Comparison of ENCODE assay signal across 8 cellular contexts in genomic region chr2:28956415-28956826, GRCh38. TPM values are rescaled to one million over a fixed set of nuclear protein-coding genes. Genes with fewer than 3 reads are reported as not detected.
A peak's percentile ranks its signal among the peaks of the same experiment; 100 is the strongest.
DNase-seq lines count a peak whose midpoint lies in the region; ATAC-seq, FAIRE-seq and TF ChIP-seq lines count a peak whose summit lies in the region.

No MANE protein-coding gene starts in this region.

- dilution Hi-C loops in endothelial cell of umbilical vein (cut with MboI; ENCODE audit: extremely low pct_ligation_motif_present, low sequenced_read_pairs): no loop called here

- no peak overlapping the region for H3K4me3 ChIP-seq in endothelial cell of umbilical vein (replicated peaks in 1 of 3; ENCODE audit: insufficient read depth in 1 of 3, low read depth in 1 of 3, low read length in 3 of 3)

- H3K9me3 ChIP-seq in endothelial cell of umbilical vein (replicated peaks; ENCODE audit: control insufficient read depth, insufficient read depth, low read length): no peaks in the 10 kb centered on the region

- H3K27ac Mint-ChIP-seq in activated CD4-positive, alpha-beta T cell treated with anti-CD3 and anti-CD28 coated beads, Interleukin-2, amount 10 ng/mL, durations not matched to agents 24 days and 14 days: no peak overlapping the region
- H3K27ac Mint-ChIP-seq in activated CD4-positive, alpha-beta T cell treated with anti-CD3 and anti-CD28 coated beads for 36 hours: no peak overlapping the region
- peak overlapping the region; percentile 31 to 59 for H3K27ac Mint-ChIP-seq in T-cell

- peaks cover 7% of the 10 kb centered on the region for H3K27me3 Mint-ChIP-seq in activated CD4-positive, alpha-beta T cell treated with anti-CD3 and anti-CD28 coated beads, Interleukin-2, amount 10 ng/mL, durations not matched to agents 24 days and 14 days
- H3K27me3 Mint-ChIP-seq in activated CD4-positive, alpha-beta T cell treated with anti-CD3 and anti-CD28 coated beads for 36 hours: no peaks in the 10 kb centered on the region
- peaks cover 0 to 6% of the 10 kb centered on the region in 2 donors for H3K27me3 Mint-ChIP-seq in T-cell

- ATAC-seq in activated CD4-positive, alpha-beta T cell treated with anti-CD3 and anti-CD28 coated beads for 36 hours: no peak
- peak; percentile 47 to 86 (median 65) for ATAC-seq in T-cell (replicated peaks in 1 of 4)
- no peak for ATAC-seq in HG03460 (IDR thresholded peaks at IDR 0.05; ENCODE audit: unreplicated experiment)

- CTCF ChIA-PET in activated CD4-positive, alpha-beta T cell treated with anti-CD3 and anti-CD28 coated beads for 36 hours (lab: Charles Lee): interaction anchor here (0.6 to 0.8 kb wide), 2 partner anchors 71 to 387 kb away, joined by 3 read pairs; no protein-coding TSS in a partner anchor
- CTCF ChIA-PET in T-cell (lab: Charles Lee) (interaction anchor here (0.5 to 1.7 kb wide), 9 partner anchors 33 to 240 kb away, joined by 3 to 9 read pairs (median 4); no protein-coding TSS in a partner anchor), endothelial cell of umbilical vein (lab: Charles Lee) (interaction anchor here (0.8 to 1.7 kb wide), 4 partner anchors 228 to 1116 kb away, joined by 3 to 7 read pairs (median 4); no protein-coding TSS in a partner anchor)

- no peaks in the 10 kb centered on the region for H3K36me3 Mint-ChIP-seq in activated CD4-positive, alpha-beta T cell treated with anti-CD3 and anti-CD28 coated beads, Interleukin-2, amount 10 ng/mL, durations not matched to agents 24 days and 14 days (ENCODE audit: low read depth)
- H3K36me3 Mint-ChIP-seq in activated CD4-positive, alpha-beta T cell treated with anti-CD3 and anti-CD28 coated beads for 36 hours (ENCODE audit: low read depth): no peaks in the 10 kb centered on the region
- no peaks in the 10 kb centered on the region for H3K36me3 Mint-ChIP-seq in T-cell

- peak; percentile 17 to 52 for TF ChIP-seq CTCF in endothelial cell of umbilical vein (IDR thresholded peaks at IDR 0.05; ENCODE audit: extremely low read depth in 1 of 2, insufficient read depth in 1 of 2, low read depth in 1 of 2, low read length in 2 of 2)

- no peak for TF ChIP-seq POLR2A in endothelial cell of umbilical vein (IDR thresholded peaks at IDR 0.05; ENCODE audit: low read depth, low read length)

- FAIRE-seq in endothelial cell of umbilical vein (lab: Jason Lieb, UNC): peak; percentile 59

- no peaks in the 10 kb centered on the region for H3K27me3 ChIP-seq in endothelial cell of umbilical vein (ENCODE audit: control insufficient read depth in 2 of 2, insufficient read depth in 2 of 2, low read length in 2 of 2)

- peaks cover 3% of the 10 kb centered on the region for H3K4me1 ChIP-seq in endothelial cell of umbilical vein (ENCODE audit: control insufficient read depth, extremely low read depth, insufficient read depth, low read length)

- peak overlapping the region; percentile 42 for H2AFZ ChIP-seq in endothelial cell of umbilical vein (ENCODE audit: low read depth, low read length)

- POLR2A ChIA-PET in activated CD4-positive, alpha-beta T cell treated with anti-CD3 and anti-CD28 coated beads for 36 hours (lab: Charles Lee): no interaction called here
- POLR2A ChIA-PET in T-cell (lab: Charles Lee) (no interaction called here), endothelial cell of umbilical vein (lab: Charles Lee) (no interaction called here)

- no peaks in the 10 kb centered on the region for H3K9me3 Mint-ChIP-seq in activated CD4-positive, alpha-beta T cell treated with anti-CD3 and anti-CD28 coated beads, Interleukin-2, amount 10 ng/mL, durations not matched to agents 24 days and 14 days
- H3K9me3 Mint-ChIP-seq in activated CD4-positive, alpha-beta T cell treated with anti-CD3 and anti-CD28 coated beads for 36 hours (ENCODE audit: low read depth): no peaks in the 10 kb centered on the region
- H3K9me3 Mint-ChIP-seq in T-cell: no peaks in the 10 kb centered on the region

- no peak overlapping the region for H3K9ac ChIP-seq in endothelial cell of umbilical vein (replicated peaks; ENCODE audit: extremely low read depth, insufficient read depth, low read length)

- H4K20me1 ChIP-seq in endothelial cell of umbilical vein (replicated peaks; ENCODE audit: control insufficient read depth, extremely low read depth, insufficient read depth, low read length): no peaks in the 10 kb centered on the region

- peaks cover 12% of the 10 kb centered on the region for H3K4me1 Mint-ChIP-seq in activated CD4-positive, alpha-beta T cell treated with anti-CD3 and anti-CD28 coated beads, Interleukin-2, amount 10 ng/mL, durations not matched to agents 24 days and 14 days
- peaks cover 3% of the 10 kb centered on the region for H3K4me1 Mint-ChIP-seq in activated CD4-positive, alpha-beta T cell treated with anti-CD3 and anti-CD28 coated beads for 36 hours
- H3K4me1 Mint-ChIP-seq in T-cell: peaks cover 7 to 13% (median 11%) of the 10 kb centered on the region in 3 donors

- no peaks in the 10 kb centered on the region for H3K79me2 ChIP-seq in endothelial cell of umbilical vein (ENCODE audit: control insufficient read depth, insufficient read depth, low read length)

- DNase-seq in activated CD4-positive, alpha-beta T cell treated with anti-CD3 and anti-CD28 coated beads, Interleukin-2, amount 10 ng/mL, durations not matched to agents 24 days and 14 days: peak; percentile 79
- no peak for DNase-seq in activated CD4-positive, alpha-beta T cell treated with anti-CD3 and anti-CD28 coated beads for 36 hours
- DNase-seq in T-cell (peak in 30 of 34 experiments; percentile 4 to 61 (median 33)), endothelial cell of umbilical vein (ENCODE audit: low read depth, low spot score) (no peak), occipital lobe (lab: John Stamatoyannopoulos, UW) (peak; percentile 5), SHP77 (lab: John Stamatoyannopoulos, UW) (no peak), NCI-H1105 (lab: John Stamatoyannopoulos, UW) (no peak)

- H3K9me1 ChIP-seq in endothelial cell of umbilical vein (replicated peaks; ENCODE audit: control insufficient read depth, extremely low read depth, insufficient read depth, low read length): no peaks in the 10 kb centered on the region

- intact Hi-C loops in activated CD4-positive, alpha-beta T cell treated with anti-CD3 and anti-CD28 coated beads, Interleukin-2, amount 10 ng/mL, durations not matched to agents 24 days and 14 days (cut with micrococcal nuclease): no loop called here
- intact Hi-C loops in activated CD4-positive, alpha-beta T cell treated with anti-CD3 and anti-CD28 coated beads for 36 hours (cut with DNase I, micrococcal nuclease): loop anchor here (5.0 to 10.0 kb wide), 4 partner anchors 56 to 1116 kb away; partner anchors contain the start of gene CLIP4 (in 1 of the 2)
- intact Hi-C loops in endothelial cell of umbilical vein (cut with micrococcal nuclease): loop anchor here (1.0 to 2.0 kb wide), 2 partner anchors 136 to 389 kb away; no protein-coding TSS in a partner anchor

- no peak overlapping the region for H3K27ac ChIP-seq in endothelial cell of umbilical vein (ENCODE audit: insufficient read depth, low read depth, low read length)

- no TSS peak for BruUV-seq in endothelial cell of umbilical vein (replicated peaks; lab: Mats Ljungman, UMichigan)

- no peak overlapping the region for H3K4me3 Mint-ChIP-seq in activated CD4-positive, alpha-beta T cell treated with anti-CD3 and anti-CD28 coated beads, Interleukin-2, amount 10 ng/mL, durations not matched to agents 24 days and 14 days
- no peak overlapping the region for H3K4me3 Mint-ChIP-seq in activated CD4-positive, alpha-beta T cell treated with anti-CD3 and anti-CD28 coated beads for 36 hours
- H3K4me3 Mint-ChIP-seq in T-cell: peak overlapping the region in 2 of 3 donors; percentile 67 to 75

- no peaks in the 10 kb centered on the region for H3K36me3 ChIP-seq in endothelial cell of umbilical vein (ENCODE audit: control insufficient read depth in 2 of 2, extremely low read depth in 1 of 2, insufficient read depth in 2 of 2, low read length in 2 of 2)

- H3K4me2 ChIP-seq in endothelial cell of umbilical vein (ENCODE audit: insufficient read depth, low read length): peak overlapping the region; percentile 29

TF ChIP-seq in endothelial cell of umbilical vein, 7 proteins besides CTCF, POLR2A, EP300 and RAD21:
- TF ChIP-seq MYC (IDR thresholded peaks at IDR 0.05; ENCODE audit: low read depth, low read length) (no peak), POLR2AphosphoS5 (IDR thresholded peaks at IDR 0.05; ENCODE audit: insufficient read depth, low read depth, low read length) (no peak), FOS (IDR thresholded peaks at IDR 0.05; ENCODE audit: borderline replicate concordance, insufficient read depth, low read length) (no peak), EZH2 (IDR thresholded peaks at IDR 0.05; ENCODE audit: borderline replicate concordance, low read depth, low read length, severe bottlenecking) (no peak), JUN (IDR thresholded peaks at IDR 0.05; ENCODE audit: borderline replicate concordance, insufficient read depth, insufficient read length, low read depth) (no peak), MAX (IDR thresholded peaks at IDR 0.05; ENCODE audit: insufficient read depth, insufficient read length) (no peak), GATA2 (IDR thresholded peaks at IDR 0.05; ENCODE audit: insufficient read depth, insufficient read length, low read depth, low read length) (no peak)

RNA-seq across cellular contexts. Expression of gene TOGARAM2, which starts 24.7 kb away (rescaled TPM):
- total RNA-seq in activated CD4-positive, alpha-beta T cell treated with anti-CD3 and anti-CD28 coated beads, Interleukin-2, amount 10 ng/mL, durations not matched to agents 24 days and 14 days: 4.8 and 6.7 TPM in 2 replicates
- 1 to 10 TPM; 2.7 to 3.3 TPM for total RNA-seq in activated CD4-positive, alpha-beta T cell treated with anti-CD3 and anti-CD28 coated beads for 36 hours
- total RNA-seq in T-cell (1 to 10 TPM; 1.7 to 5.2 (median 2.7) TPM), endothelial cell of umbilical vein (not detected in 2 replicates), occipital lobe (under 0.01 TPM)
- polyA plus RNA-seq in endothelial cell of umbilical vein: not detected in 2 replicates
- polyA plus RNA-seq in endothelial cell of umbilical vein (2011; cell fraction: cytosol; rRNA removed): not detected in 2 replicates
- polyA plus RNA-seq in endothelial cell of umbilical vein (2011; cell fraction: nucleus; rRNA removed): 0.03 and 0.09 TPM in 2 replicates
- 0.53 and 0.64 TPM in 2 replicates for polyA plus RNA-seq in endothelial cell of umbilical vein (2012)
- polyA minus RNA-seq in endothelial cell of umbilical vein: not detected in 2 replicates
- 1.5 TPM for polyA minus RNA-seq in endothelial cell of umbilical vein (2011; cell fraction: cytosol; rRNA and poly(A)+ RNA removed)
- polyA minus RNA-seq in endothelial cell of umbilical vein (2011; cell fraction: nucleus; rRNA and poly(A)+ RNA removed): not detected in 2 replicates

Comparison
In these comparisons a context has a peak if more than half of its experiments do, and no peak if none do; other contexts are left out.
1. DNase-seq: peak in activated CD4-positive, alpha-beta T cell treated with anti-CD3 and anti-CD28 coated beads, Interleukin-2, amount 10 ng/mL, durations not matched to agents 24 days and 14 days (single experiment), T-cell (30 of 34) and occipital lobe (single experiment); none in activated CD4-positive, alpha-beta T cell treated with anti-CD3 and anti-CD28 coated beads for 36 hours (single experiment), endothelial cell of umbilical vein (single experiment), SHP77 (0 of 2) and NCI-H1105 (single experiment).
2. H3K27ac Mint-ChIP-seq: peak in T-cell (2 of 2); none in activated CD4-positive, alpha-beta T cell treated with anti-CD3 and anti-CD28 coated beads, Interleukin-2, amount 10 ng/mL, durations not matched to agents 24 days and 14 days (single experiment) and activated CD4-positive, alpha-beta T cell treated with anti-CD3 and anti-CD28 coated beads for 36 hours (single experiment).
3. H3K4me3 Mint-ChIP-seq: peak in T-cell (2 of 3); none in activated CD4-positive, alpha-beta T cell treated with anti-CD3 and anti-CD28 coated beads, Interleukin-2, amount 10 ng/mL, durations not matched to agents 24 days and 14 days (single experiment) and activated CD4-positive, alpha-beta T cell treated with anti-CD3 and anti-CD28 coated beads for 36 hours (single experiment).
4. ATAC-seq: peak in T-cell (4 of 4); none in activated CD4-positive, alpha-beta T cell treated with anti-CD3 and anti-CD28 coated beads for 36 hours (single experiment) and HG03460 (single experiment).